24 cellular contexts compared by ENCODE assay signal in the genomic region with DNA sequence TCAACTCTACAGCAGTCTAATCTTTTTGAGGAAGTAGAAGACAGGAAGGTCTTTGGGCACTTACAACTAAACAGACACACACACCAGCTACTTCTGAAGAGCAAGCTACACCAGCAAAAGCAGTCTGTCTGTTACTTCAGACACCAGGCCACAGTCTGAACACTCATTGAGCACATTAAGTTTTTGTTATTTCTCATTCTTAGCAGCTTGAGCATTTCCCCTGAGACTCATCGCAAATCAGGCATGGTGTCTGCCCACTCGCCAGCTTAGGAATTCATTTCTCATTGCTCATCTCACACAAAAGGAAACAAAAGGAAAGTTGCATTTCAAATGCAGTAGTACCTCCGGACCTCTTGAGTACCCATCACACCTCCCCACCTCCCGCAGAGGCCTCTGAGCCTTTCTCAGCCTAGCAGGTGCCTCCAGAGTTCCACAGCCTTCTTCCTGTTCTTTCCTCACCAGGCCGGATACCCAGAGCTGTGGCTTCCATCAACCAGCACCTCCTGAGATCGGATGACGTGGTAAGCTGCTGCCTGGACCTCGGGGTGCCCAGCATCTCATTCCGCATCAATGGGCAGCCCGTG.
A peak's percentile ranks its signal among the peaks of the same experiment; 100 is the strongest.
DNase-seq lines count a peak whose midpoint lies in the region; ATAC-seq and TF ChIP-seq lines count a peak whose summit lies in the region.
"Had no signal": no experiment of that assay in that cellular context is flagged by ENCODE, and none has a peak within 500 bp of the region (broad histone marks: within the 10 kb centered on the region; RNA-seq: fewer than 3 reads in every experiment).

No MANE protein-coding gene starts in this region.

- DNase-seq in Daoy (ENCODE audit: low read depth) (peak; percentile 57), LHCN-M2 (ENCODE audit: low read depth) (peak; percentile 9), endodermal cell (peak; percentile 66), skeletal muscle cell (ENCODE audit: low read depth) (peak; percentile 13), T1000 (lab: John Stamatoyannopoulos, UW) (no peak)
- DNase-seq: activated CD4-positive, alpha-beta T cell treated with anti-CD3 and anti-CD28 coated beads, Interleukin-2, amount 10 ng/mL, durations not matched to agents 24 days and 14 days; activated T-cell treated with anti-CD3 and anti-CD28 coated beads, Interleukin-2, amount 50 U/mL, for 4 hours; effector CD4-positive, alpha-beta T cell; hippocampal formation; IMR-90; midbrain; NCI-H1417 treated with DMSO at 0.1 percent for 48 hours; NCI-H524 treated with DMSO at 0.1 percent for 48 hours; right lobe of liver; stimulated activated CD4-positive, alpha-beta T cell treated with anti-CD3 and anti-CD28 coated beads, Interleukin-15, amount 100 ng/mL, for 24 hours; T-helper 1 cell had no signal

- no peak overlapping the region for H3K4me3 Mint-ChIP-seq in endodermal cell
- H3K4me3 Mint-ChIP-seq: activated CD4-positive, alpha-beta T cell treated with anti-CD3 and anti-CD28 coated beads, Interleukin-2, amount 10 ng/mL, durations not matched to agents 24 days and 14 days; activated T-cell treated with anti-CD3 and anti-CD28 coated beads, Interleukin-2, amount 50 U/mL, for 4 hours; natural killer cell treated with Interleukin-12 subunit alpha and Interleukin-12 subunit beta and Interleukin-15 and Interleukin-18, amount 100 ng/mL, for 72 hours; stimulated activated naive CD8-positive, alpha-beta T cell treated with anti-CD3 and anti-CD28 coated beads, Interleukin-15, Interleukin-2, amounts not matched to agents 100 ng/mL and 50 ng/mL, for 24 hours had no signal

- H3K9me3 Mint-ChIP-seq in endodermal cell, result no peaks in the 10 kb centered on the region
- H3K9me3 Mint-ChIP-seq: activated CD4-positive, alpha-beta T cell treated with anti-CD3 and anti-CD28 coated beads, Interleukin-2, amount 10 ng/mL, durations not matched to agents 24 days and 14 days; activated T-cell treated with anti-CD3 and anti-CD28 coated beads, Interleukin-2, amount 50 U/mL, for 4 hours; natural killer cell treated with Interleukin-12 subunit alpha and Interleukin-12 subunit beta and Interleukin-15 and Interleukin-18, amount 100 ng/mL, for 72 hours; stimulated activated naive CD8-positive, alpha-beta T cell treated with anti-CD3 and anti-CD28 coated beads, Interleukin-15, Interleukin-2, amounts not matched to agents 100 ng/mL and 50 ng/mL, for 24 hours had no signal

- no peak overlapping the region for H3K9ac ChIP-seq in endodermal cell (ENCODE audit: extremely low read depth, low read length, poor library complexity, severe bottlenecking)
- H3K9ac ChIP-seq: parathyroid adenoma had no signal

- H3K4me3 ChIP-seq in endodermal cell (ENCODE audit: low read length) (no peak overlapping the region), skeletal muscle cell (ENCODE audit: low read depth, low read length) (no peak overlapping the region)
- H3K4me3 ChIP-seq: GM12878, right lobe of liver, tibial nerve had no signal

- peaks cover 5% of the 10 kb centered on the region for H3K4me1 Mint-ChIP-seq in endodermal cell
- H3K4me1 Mint-ChIP-seq: activated CD4-positive, alpha-beta T cell treated with anti-CD3 and anti-CD28 coated beads, Interleukin-2, amount 10 ng/mL, durations not matched to agents 24 days and 14 days had no signal

- ATAC-seq in HG02678 (IDR thresholded peaks at IDR 0.05; ENCODE audit: unreplicated experiment) (no peak), GM19395 (IDR thresholded peaks at IDR 0.05; ENCODE audit: unreplicated experiment) (no peak)
- ATAC-seq: activated T-cell treated with anti-CD3 and anti-CD28 coated beads, Interleukin-2, amount 50 U/mL, for 4 hours; GM12878; HCT116; natural killer cell treated with Interleukin-12 subunit alpha and Interleukin-12 subunit beta and Interleukin-15 and Interleukin-18, amount 100 ng/mL, for 72 hours; right lobe of liver had no signal

- no peaks in the 10 kb centered on the region for H3K9me3 ChIP-seq in endodermal cell (ENCODE audit: control insufficient read depth, low read length)
- H3K9me3 ChIP-seq: right lobe of liver, tibial nerve had no signal

- no peak for TF ChIP-seq CTCF in endodermal cell (conservative IDR thresholded peaks at IDR 0.05)

- no peaks in the 10 kb centered on the region for H3K27me3 Mint-ChIP-seq in endodermal cell (ENCODE audit: insufficient read depth)

- no peaks in the 10 kb centered on the region for H3K36me3 ChIP-seq in endodermal cell (ENCODE audit: control insufficient read depth, insufficient read depth, low read length)
- H3K36me3 ChIP-seq: right lobe of liver, tibial nerve had no signal

- 81 to 91% methylated on average over 9 to 10 of the region's 10 CpGs for WGBS in endodermal cell (ENCODE audit: insufficient coverage in 1 of 2, insufficient read length in 1 of 2), 2 experiments

- H3K27me3 ChIP-seq in endodermal cell (ENCODE audit: control insufficient read depth, insufficient read depth, low read length, poor library complexity, severe bottlenecking), result no peaks in the 10 kb centered on the region
- H3K27me3 ChIP-seq: right lobe of liver, tibial nerve had no signal

- H3K27ac ChIP-seq in endodermal cell (ENCODE audit: low read depth, low read length), result no peak overlapping the region
- H3K27ac ChIP-seq: parathyroid adenoma, right lobe of liver, tibial nerve had no signal

- no peaks in the 10 kb centered on the region for H3K4me1 ChIP-seq in endodermal cell (ENCODE audit: control insufficient read depth, insufficient read depth, low read length)
- H3K4me1 ChIP-seq: parathyroid adenoma, right lobe of liver, tibial nerve had no signal

- no peak overlapping the region for H3K27ac Mint-ChIP-seq in endodermal cell
- H3K27ac Mint-ChIP-seq: activated CD4-positive, alpha-beta T cell treated with anti-CD3 and anti-CD28 coated beads, Interleukin-2, amount 10 ng/mL, durations not matched to agents 24 days and 14 days; natural killer cell treated with Interleukin-12 subunit alpha and Interleukin-12 subunit beta and Interleukin-15 and Interleukin-18, amount 100 ng/mL, for 72 hours; stimulated activated naive CD8-positive, alpha-beta T cell treated with anti-CD3 and anti-CD28 coated beads, Interleukin-15, Interleukin-2, amounts not matched to agents 100 ng/mL and 50 ng/mL, for 24 hours had no signal

- no peaks in the 10 kb centered on the region for H3K36me3 Mint-ChIP-seq in endodermal cell (ENCODE audit: low read depth)
- H3K36me3 Mint-ChIP-seq: natural killer cell treated with Interleukin-12 subunit alpha and Interleukin-12 subunit beta and Interleukin-15 and Interleukin-18, amount 100 ng/mL, for 72 hours had no signal
